7 cellular contexts compared by ENCODE assay signal in genomic region chr4:73628834-73629233, GRCh38. TPM values are rescaled to one million over a fixed set of nuclear protein-coding genes. Genes with fewer than 3 reads are reported as not detected.
"Had no signal": no experiment of that assay in that cellular context is flagged by ENCODE, and none has a peak within 500 bp of the region (broad histone marks: within the 10 kb centered on the region; RNA-seq: fewer than 3 reads in every experiment).

No MANE protein-coding gene starts in this region.

RNA-seq across cellular contexts. Expression of gene RASSF6, which starts 8.6 kb away (rescaled TPM):
- total RNA-seq: left cardiac atrium, left ventricle myocardium inferior, left ventricle myocardium superior, lung microvascular endothelial cell, mesenteric fat pad, myocyte had no signal
- polyA plus RNA-seq: immature natural killer cell had no signal
